8 cellular contexts compared by ENCODE assay signal in genomic region chr5:176447538-176447981, GRCh38. TPM values are rescaled to one million over a fixed set of nuclear protein-coding genes. Genes with fewer than 3 reads are reported as not detected.
A peak's percentile ranks its signal among the peaks of the same experiment; 100 is the strongest.
DNase-seq lines count a peak whose midpoint lies in the region; ATAC-seq and TF ChIP-seq lines count a peak whose summit lies in the region.

No MANE protein-coding gene starts in this region.

- CTCF ChIA-PET in A673 (lab: Charles Lee) = interaction anchor here (0.6 to 0.8 kb wide), 3 partner anchors 20 to 31 kb away, joined by 3 to 4 read pairs (median 3); no protein-coding TSS in a partner anchor

- in situ Hi-C loops in ACHN (cut with HindIII; ENCODE audit: low pct_ligation_motif_present, low pct_unique_long_range_greater_than_20kb, low sequenced_read_pairs) = no loop called here

- H3K9me3 ChIP-seq in A673 (ENCODE audit: low read depth, low read length, poor library complexity, severe bottlenecking) (no peaks in the 10 kb centered on the region), esophagus (ENCODE audit: control insufficient read depth in 2 of 2, insufficient read depth in 1 of 2, low read depth in 1 of 2, low read length in 1 of 2) (no peaks in the 10 kb centered on the region), neural progenitor cell (ENCODE audit: low read depth) (no peaks in the 10 kb centered on the region)

- BruUV-seq in A673 (replicated peaks; lab: Mats Ljungman, UMichigan) = TSS peak; percentile 90

- H3K36me3 Mint-ChIP-seq in neural progenitor cell = no peaks in the 10 kb centered on the region

- H2AFZ ChIP-seq in neural progenitor cell (replicated peaks) = peak overlapping the region; percentile 84

- H3K79me2 ChIP-seq in neural progenitor cell (ENCODE audit: low read depth) = peaks cover 55% of the 10 kb centered on the region

- peak overlapping the region; percentile 100 for H3K27ac Mint-ChIP-seq in neural progenitor cell

- H3K27me3 ChIP-seq in A673 (replicated peaks; ENCODE audit: insufficient read depth, low read depth, low read length, poor library complexity) (no peaks in the 10 kb centered on the region), esophagus (ENCODE audit: control insufficient read depth in 1 of 2, insufficient read depth in 2 of 2, low read length in 2 of 2) (no peaks in the 10 kb centered on the region), neural progenitor cell (no peaks in the 10 kb centered on the region)

- intact Hi-C loops in A673 (cut with micrococcal nuclease; ENCODE audit: unreplicated experiment) = no loop called here

- peaks cover 4% of the 10 kb centered on the region for H3K27me3 Mint-ChIP-seq in neural progenitor cell (ENCODE audit: insufficient read depth, low read depth)

- H4K20me1 ChIP-seq in neural progenitor cell (ENCODE audit: low read depth) = peaks cover 17% of the 10 kb centered on the region

- DNase-seq in A673 (ENCODE audit: low spot score) (peak; percentile 9), T follicular helper cell (ENCODE audit: low read depth) (peak; percentile 4), neural progenitor cell (ENCODE audit: low spot score) (no peak), ACHN (no peak)
- no peak for DNase-seq in central memory CD4-positive, alpha-beta T cell

- H3K4me3 Mint-ChIP-seq in neural progenitor cell = peak overlapping the region; percentile 99

- TF ChIP-seq CTCF in A673 (conservative IDR thresholded peaks at IDR 0.05; ENCODE audit: low read depth, low read length) (no peak), neural progenitor cell (IDR thresholded peaks at IDR 0.05) (no peak)

- H3K4me1 Mint-ChIP-seq in neural progenitor cell = peaks cover 8% of the 10 kb centered on the region

- peaks cover 14% of the 10 kb centered on the region for H3F3A ChIP-seq in neural progenitor cell (ENCODE audit: low read depth)

- H3K9ac ChIP-seq in neural progenitor cell = peak overlapping the region; percentile 78

- H3K36me3 ChIP-seq in A673 (ENCODE audit: insufficient read depth, low read length, poor library complexity, severe bottlenecking) (peaks cover 3% of the 10 kb centered on the region), esophagus (ENCODE audit: control insufficient read depth in 2 of 2, insufficient read depth in 2 of 2, low read length in 1 of 2) (no peaks in the 10 kb centered on the region), neural progenitor cell (peaks cover under 1% of the 10 kb centered on the region)

- WGBS in esophagus, 2 donors = 0% methylated on average over 37 to 38 of the region's 38 CpGs

- peaks cover 6% of the 10 kb centered on the region for H3K4me1 ChIP-seq in A673 (ENCODE audit: insufficient read depth, low read length, poor library complexity, severe bottlenecking)
- H3K4me1 ChIP-seq in esophagus (ENCODE audit: control insufficient read depth in 2 of 2, insufficient read depth in 2 of 2, low read length in 1 of 2) = no peaks in the 10 kb centered on the region
- H3K4me1 ChIP-seq in neural progenitor cell = peaks cover 14% of the 10 kb centered on the region

- peak overlapping the region; percentile 99 for H3K4me3 ChIP-seq in A673 (ENCODE audit: low read depth, low read length, poor library complexity, severe bottlenecking)
- H3K4me3 ChIP-seq in esophagus (ENCODE audit: low read depth in 1 of 2, low read length in 2 of 2) = peak overlapping the region; percentile 69 to 99
- H3K4me3 ChIP-seq in neural progenitor cell = peak overlapping the region; percentile 67

- ATAC-seq in GM18519 (IDR thresholded peaks at IDR 0.05; ENCODE audit: low FRiP score, unreplicated experiment) (peak; percentile 4), HG03039 (IDR thresholded peaks at IDR 0.05; ENCODE audit: unreplicated experiment) (peak; percentile 17)

- H3K4me2 ChIP-seq in neural progenitor cell = peak overlapping the region; percentile 93

- H3K9me3 Mint-ChIP-seq in neural progenitor cell = no peaks in the 10 kb centered on the region

- H3K27ac ChIP-seq in A673 (ENCODE audit: low read depth, low read length, poor library complexity, severe bottlenecking) (peak overlapping the region; percentile 97), esophagus (ENCODE audit: low read depth in 2 of 2, low read length in 1 of 2) (peak overlapping the region; percentile 94 to 97), neural progenitor cell (peak overlapping the region; percentile 90)

- POLR2A ChIA-PET in A673 (lab: Charles Lee; ENCODE audit: low non-redundant PET) = interaction anchor here (0.7 kb wide), 1 partner anchor 90 kb away, joined by 4 read pairs; the partner anchor contains the start of gene RNF44

RNA-seq across cellular contexts. Expression of gene FAF2, which starts 0.6 kb away (rescaled TPM):
- 50.7 and 53.2 TPM in 2 replicates for total RNA-seq in A673 (2021)
- 10 to 100 TPM in 1 of 2 donors, 1 to 10 TPM in 1; 9.7 to 12.6 TPM for polyA plus RNA-seq in esophagus
- 32.3 and 33.4 TPM in 2 replicates for total RNA-seq in neural progenitor cell (ENCODE audit: low replicate concordance)

RNA-seq across cellular contexts. Expression of gene CLTB, which starts 31.2 kb away (rescaled TPM):
- 48.9 and 61.8 TPM in 2 replicates for total RNA-seq in A673 (2021)
- polyA plus RNA-seq in esophagus = 100 to 1,000 TPM; 517 to 730 TPM
- 12.6 and 29.2 TPM in 2 replicates for total RNA-seq in neural progenitor cell (ENCODE audit: low replicate concordance)

RNA-seq across cellular contexts. Expression of gene HIGD2A, which starts 59.0 kb away (rescaled TPM):
- total RNA-seq in A673 (2021) (80.3 and 81.7 TPM in 2 replicates), neural progenitor cell (ENCODE audit: low replicate concordance) (40.1 and 65.6 TPM in 2 replicates)
- polyA plus RNA-seq in esophagus = 100 to 1,000 TPM; 151 to 163 TPM

RNA-seq across cellular contexts. Expression of gene NOP16, which starts 59.2 kb away (rescaled TPM):
- total RNA-seq in A673 (2021) (57.7 and 66.0 TPM in 2 replicates), neural progenitor cell (ENCODE audit: low replicate concordance) (10.3 and 14.5 TPM in 2 replicates)
- polyA plus RNA-seq in esophagus = 10 to 100 TPM; 50.6 to 70.3 TPM

Comparison
In these comparisons a context has a peak if more than half of its experiments do, and no peak if none do; other contexts are left out.
1. DNase-seq: peak in A673 (single experiment) and T follicular helper cell (single experiment); none in neural progenitor cell (single experiment), central memory CD4-positive, alpha-beta T cell (single experiment) and ACHN (single experiment).
2. Peak in every context shown above with its lines, with median percentiles within 50 percentile points of each other: H3K27ac ChIP-seq and H3K4me3 ChIP-seq.